Comparison of ENCODE assay signal across 1 cellular context in the genomic region with DNA sequence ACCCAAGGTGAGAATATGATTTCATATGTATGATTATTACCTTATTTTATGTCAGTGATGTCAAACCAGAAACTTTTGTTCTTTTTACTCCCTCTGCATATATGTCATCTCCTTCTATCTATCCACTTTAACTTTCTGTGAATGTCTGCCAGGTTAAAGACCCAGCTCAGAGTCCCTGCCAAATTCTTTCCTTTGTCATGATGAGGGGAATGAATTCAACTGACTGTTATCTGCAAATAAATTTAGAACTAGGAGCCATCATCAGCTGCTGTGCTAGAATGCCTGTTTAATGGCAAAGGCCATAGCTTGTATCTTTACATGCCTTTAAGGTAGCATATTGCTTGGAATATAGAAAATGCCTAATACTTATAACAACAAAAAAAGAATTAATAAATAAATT.
TF ChIP-seq lines count a peak whose summit lies in the region.

No MANE protein-coding gene starts in this region.

TF ChIP-seq in WTC11, 78 proteins besides CTCF, POLR2A, EP300 and RAD21 (continued from another document):
- TF ChIP-seq GRHL2 (CRISPR knock-in tag; IDR thresholded peaks at IDR 0.05; ENCODE audit: insufficient replicate concordance, severe bottlenecking): no peak
